In the genomic region with DNA sequence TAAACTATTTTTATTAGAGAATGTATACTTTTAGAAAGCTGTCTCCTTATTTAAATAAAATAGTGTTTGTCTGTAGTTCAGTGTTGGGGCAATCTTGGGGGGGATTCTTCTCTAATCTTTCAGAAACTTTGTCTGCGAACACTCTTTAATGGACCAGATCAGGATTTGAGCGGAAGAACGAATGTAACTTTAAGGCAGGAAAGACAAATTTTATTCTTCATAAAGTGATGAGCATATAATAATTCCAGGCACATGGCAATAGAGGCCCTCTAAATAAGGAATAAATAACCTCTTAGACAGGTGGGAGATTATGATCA, we compare ENCODE assay signal across 9 cellular contexts. TPM values are rescaled to one million over a fixed set of nuclear protein-coding genes. Genes with fewer than 3 reads are reported as not detected.
DNase-seq lines count a peak whose midpoint lies in the region; ATAC-seq and TF ChIP-seq lines count a peak whose summit lies in the region.
"Had no signal": no experiment of that assay in that cellular context is flagged by ENCODE, and none has a peak within 500 bp of the region (broad histone marks: within the 10 kb centered on the region; RNA-seq: fewer than 3 reads in every experiment).

No MANE protein-coding gene starts in this region.

- DNase-seq in activated CD4-positive, alpha-beta T cell treated with anti-CD3 and anti-CD28 coated beads, Interleukin-2, amount 10 ng/mL, durations not matched to agents 24 days and 14 days: no peak
- no peak for DNase-seq in activated CD4-positive, alpha-beta T cell treated with anti-CD3 and anti-CD28 coated beads for 48 hours
- DNase-seq in activated naive CD8-positive, alpha-beta T cell treated with anti-CD3 and anti-CD28 coated beads, Interleukin-2, amount 50 U/mL, for 24 hours: no peak
- no peak for DNase-seq in left lung
- no peak for DNase-seq in thyroid gland
- no peak for DNase-seq in NCI-H345 treated with DMSO at 0.1 percent for 48 hours (lab: John Stamatoyannopoulos, UW; ENCODE audit: unreplicated experiment)
- DNase-seq in NCI-H1048 (lab: John Stamatoyannopoulos, UW): no peak
- DNase-seq: activated CD8-positive, alpha-beta memory T cell treated with anti-CD3 and anti-CD28 coated beads, Interleukin-2, amount 50 U/mL, for 4 hours had no signal

- H3K4me1 ChIP-seq in left lung (peaks cover 3 to 40% of the 10 kb centered on the region in 2 donors), thyroid gland (peaks cover 15 to 23% of the 10 kb centered on the region in 2 donors)

- TF ChIP-seq POLR2A in thyroid gland (IDR thresholded peaks at IDR 0.05): peak in 1 of 2 donors; percentile 38

- H3K9me3 Mint-ChIP-seq in activated CD4-positive, alpha-beta T cell treated with anti-CD3 and anti-CD28 coated beads, Interleukin-2, amount 10 ng/mL, durations not matched to agents 24 days and 14 days: no peaks in the 10 kb centered on the region
- H3K9me3 Mint-ChIP-seq in activated naive CD8-positive, alpha-beta T cell treated with anti-CD3 and anti-CD28 coated beads, Interleukin-2, amount 50 U/mL, for 24 hours: no peaks in the 10 kb centered on the region

- H3K36me3 ChIP-seq in left lung (peaks cover 4 to 58% of the 10 kb centered on the region in 2 donors), thyroid gland (peaks cover 62 to 65% of the 10 kb centered on the region in 2 donors)

- H3K27ac Mint-ChIP-seq in activated CD4-positive, alpha-beta T cell treated with anti-CD3 and anti-CD28 coated beads, Interleukin-2, amount 10 ng/mL, durations not matched to agents 24 days and 14 days: peak overlapping the region; percentile 67
- H3K27ac Mint-ChIP-seq in activated naive CD8-positive, alpha-beta T cell treated with anti-CD3 and anti-CD28 coated beads, Interleukin-2, amount 50 U/mL, for 24 hours: peak overlapping the region; percentile 88

- no peak for TF ChIP-seq CTCF in left lung (IDR thresholded peaks at IDR 0.05)
- TF ChIP-seq CTCF in thyroid gland (IDR thresholded peaks at IDR 0.05): no peak

- WGBS in thyroid gland, 2 donors: 1% methylated on average over 3 of the region's 3 CpGs

- intact Hi-C loops in activated CD4-positive, alpha-beta T cell treated with anti-CD3 and anti-CD28 coated beads, Interleukin-2, amount 10 ng/mL, durations not matched to agents 24 days and 14 days (cut with micrococcal nuclease): no loop called here
- intact Hi-C loops in left lung (cut with DNase I): loop anchor here in 1 of 2 donors (5.0 kb wide), 1 partner anchor 81 kb away; the partner anchor contains the start of gene NEAT1
- intact Hi-C loops in thyroid gland (cut with DNase I): no loop called here

- peaks cover 55% of the 10 kb centered on the region for H3K4me1 Mint-ChIP-seq in activated CD4-positive, alpha-beta T cell treated with anti-CD3 and anti-CD28 coated beads, Interleukin-2, amount 10 ng/mL, durations not matched to agents 24 days and 14 days
- peaks cover 46% of the 10 kb centered on the region for H3K4me1 Mint-ChIP-seq in activated naive CD8-positive, alpha-beta T cell treated with anti-CD3 and anti-CD28 coated beads, Interleukin-2, amount 50 U/mL, for 24 hours

- H3K36me3 Mint-ChIP-seq in activated CD4-positive, alpha-beta T cell treated with anti-CD3 and anti-CD28 coated beads, Interleukin-2, amount 10 ng/mL, durations not matched to agents 24 days and 14 days (ENCODE audit: low read depth): peaks cover 36% of the 10 kb centered on the region
- H3K36me3 Mint-ChIP-seq in activated naive CD8-positive, alpha-beta T cell treated with anti-CD3 and anti-CD28 coated beads, Interleukin-2, amount 50 U/mL, for 24 hours (ENCODE audit: low read depth): peaks cover 3% of the 10 kb centered on the region

- H3K4me3 Mint-ChIP-seq in activated CD4-positive, alpha-beta T cell treated with anti-CD3 and anti-CD28 coated beads, Interleukin-2, amount 10 ng/mL, durations not matched to agents 24 days and 14 days: no peak overlapping the region
- no peak overlapping the region for H3K4me3 Mint-ChIP-seq in activated naive CD8-positive, alpha-beta T cell treated with anti-CD3 and anti-CD28 coated beads, Interleukin-2, amount 50 U/mL, for 24 hours

- H3K9me3 ChIP-seq in left lung: no peaks in the 10 kb centered on the region
- no peaks in the 10 kb centered on the region for H3K9me3 ChIP-seq in thyroid gland

- H3K4me3 ChIP-seq in left lung (peak overlapping the region; percentile 50 to 77), thyroid gland (replicated peaks in 1 of 3) (peak overlapping the region in 2 of 3 donors; percentile 76 to 82)

- ATAC-seq in activated naive CD8-positive, alpha-beta T cell treated with anti-CD3 and anti-CD28 coated beads, Interleukin-2, amount 50 U/mL, for 24 hours: no peak
- ATAC-seq in left lung (no peak), GM19023 (IDR thresholded peaks at IDR 0.05; ENCODE audit: unreplicated experiment) (no peak)

- H3K27ac ChIP-seq in left lung (peak overlapping the region; percentile 98 to 99), thyroid gland (peak overlapping the region; percentile 99 to 100 (median 100))

- no peaks in the 10 kb centered on the region for H3K27me3 Mint-ChIP-seq in activated CD4-positive, alpha-beta T cell treated with anti-CD3 and anti-CD28 coated beads, Interleukin-2, amount 10 ng/mL, durations not matched to agents 24 days and 14 days
- no peaks in the 10 kb centered on the region for H3K27me3 Mint-ChIP-seq in activated naive CD8-positive, alpha-beta T cell treated with anti-CD3 and anti-CD28 coated beads, Interleukin-2, amount 50 U/mL, for 24 hours

- H3K27me3 ChIP-seq in left lung: no peaks in the 10 kb centered on the region
- H3K27me3 ChIP-seq in thyroid gland: no peaks in the 10 kb centered on the region

RNA-seq across cellular contexts. Expression of gene MALAT1, which starts 4.7 kb away (rescaled TPM):
- total RNA-seq in activated CD4-positive, alpha-beta T cell treated with anti-CD3 and anti-CD28 coated beads, Interleukin-2, amount 10 ng/mL, durations not matched to agents 24 days and 14 days: 5,198 and 5,435 TPM in 2 replicates
- total RNA-seq in left lung (over 10,000 TPM; 12,400 to 15,875 TPM), thyroid gland (over 10,000 TPM; 20,994 to 36,233 (median 26,043) TPM)

RNA-seq across cellular contexts. Expression of gene SCYL1, which starts 21.3 kb away (rescaled TPM):
- total RNA-seq in activated CD4-positive, alpha-beta T cell treated with anti-CD3 and anti-CD28 coated beads, Interleukin-2, amount 10 ng/mL, durations not matched to agents 24 days and 14 days: 94.2 and 95.8 TPM in 2 replicates
- total RNA-seq in left lung (10 to 100 TPM; 81.2 to 82.5 TPM), thyroid gland (100 to 1,000 TPM in 3 of 4 donors, 10 to 100 TPM in 1; 99.8 to 122 (median 116) TPM)

RNA-seq across cellular contexts. Expression of gene LTBP3, which starts 54.6 kb away (rescaled TPM):
- 94.9 and 96.9 TPM in 2 replicates for total RNA-seq in activated CD4-positive, alpha-beta T cell treated with anti-CD3 and anti-CD28 coated beads, Interleukin-2, amount 10 ng/mL, durations not matched to agents 24 days and 14 days
- total RNA-seq in left lung (100 to 1,000 TPM in 1 of 2 donors, 10 to 100 TPM in 1; 70.8 to 157 TPM), thyroid gland (100 to 1,000 TPM; 195 to 277 (median 222) TPM)
